In genomic region chr16:71356936-71357335, GRCh38 we compare ENCODE assay signal across 1 cellular context. TPM values are rescaled to one million over a fixed set of nuclear protein-coding genes. Genes with fewer than 3 reads are reported as not detected.
"Had no signal": no experiment of that assay in that cellular context is flagged by ENCODE, and none has a peak within 500 bp of the region (broad histone marks: within the 10 kb centered on the region; RNA-seq: fewer than 3 reads in every experiment).

No MANE protein-coding gene starts in this region.

RNA-seq across cellular contexts. Expression of gene CALB2, which starts 1.6 kb away (rescaled TPM):
- total RNA-seq: OCI-LY7 had no signal
